Comparison of ENCODE assay signal across 8 cellular contexts in the genomic region with DNA sequence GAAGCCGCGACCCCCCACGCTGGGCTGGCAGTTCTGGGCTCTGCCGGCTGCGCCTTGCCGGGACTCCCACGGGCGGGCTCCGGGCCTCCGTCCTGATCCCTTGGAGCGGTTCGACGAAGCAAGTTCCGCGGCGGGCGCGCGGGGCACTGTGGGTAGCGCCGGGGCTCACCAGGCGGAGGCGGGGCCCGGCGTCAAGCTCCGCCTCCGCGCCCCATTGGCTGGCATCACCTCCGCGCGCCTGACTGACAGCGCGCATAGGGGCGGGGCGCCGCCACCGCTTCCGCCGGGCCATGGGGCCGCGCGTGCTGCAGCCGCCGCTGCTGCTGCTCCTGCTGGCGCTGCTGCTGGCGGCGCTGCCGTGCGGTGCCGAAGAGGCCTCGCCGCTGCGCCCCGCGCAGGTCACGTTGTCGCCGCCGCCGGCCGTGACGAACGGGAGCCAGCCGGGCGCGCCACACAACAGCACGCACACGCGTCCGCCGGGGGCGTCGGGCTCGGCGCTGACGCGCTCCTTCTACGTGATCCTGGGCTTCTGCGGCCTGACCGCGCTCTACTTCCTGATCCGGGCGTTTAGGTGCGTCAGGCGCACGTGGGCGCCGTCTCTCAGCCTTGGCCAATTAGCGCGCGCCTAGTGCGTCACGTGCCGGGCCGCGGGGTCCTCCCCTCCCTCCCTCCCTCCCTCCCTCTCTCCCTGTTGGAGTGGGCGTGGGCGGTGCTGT. TPM values are rescaled to one million over a fixed set of nuclear protein-coding genes. Genes with fewer than 3 reads are reported as not detected.
DNase-seq lines count a peak whose midpoint lies in the region; ATAC-seq and TF ChIP-seq lines count a peak whose summit lies in the region.

FAM174C (plus strand) TSS at position 271 of the 716 bp plus-strand sequence; CDS start at position 291, 20 bp downstream.

- DNase-seq in DMS53 (lab: John Stamatoyannopoulos, UW) (peak; percentile 98), Panc1 (ENCODE audit: low read depth, low spot score) (no peak)
- peak; percentile 96 for DNase-seq in activated T-cell treated with anti-CD3 and anti-CD28 coated beads, Interleukin-2, amount 50 U/mL, for 4 hours
- peak; percentile 96 to 97 for DNase-seq in stimulated activated CD8-positive, alpha-beta memory T cell treated with anti-CD3 and anti-CD28 coated beads, Interleukin-7, amount 100 ng/mL, for 4 hours (ENCODE audit: low read depth in 2 of 2)

- WGBS in esophagus, 2 donors = 0 to 1% methylated on average over 85 to 98 of the region's 98 CpGs

- H3K27ac ChIP-seq in KMS-11 (peak within 1 kb of the TSS; percentile 94), Panc1 (ENCODE audit: low read length) (peak within 1 kb of the TSS; percentile 93), esophagus (ENCODE audit: low read depth in 2 of 2, low read length in 1 of 2) (peak within 1 kb of the TSS; percentile 99), muscle layer of duodenum (ENCODE audit: low read length) (peak within 1 kb of the TSS; percentile 87)

- peaks cover 49% of the 10 kb centered on the region for H3K4me1 Mint-ChIP-seq in activated T-cell treated with anti-CD3 and anti-CD28 coated beads, Interleukin-2, amount 50 U/mL, for 4 hours (ENCODE audit: low read depth)

- H3K36me3 ChIP-seq in KMS-11 (ENCODE audit: insufficient read depth) (peaks cover 25% of the 10 kb centered on the region; the same call in 1 of the 2 replicates), Panc1 (ENCODE audit: control insufficient read depth, insufficient read depth, low read length) (no peaks in the 10 kb centered on the region), esophagus (ENCODE audit: control insufficient read depth in 2 of 2, insufficient read depth in 2 of 2, low read length in 1 of 2) (peaks cover 10 to 61% of the 10 kb centered on the region in 2 donors), muscle layer of duodenum (ENCODE audit: control insufficient read depth in 1 of 2, insufficient read depth in 2 of 2, low read length in 2 of 2) (peaks cover 42 to 46% of the 10 kb centered on the region in 2 donors)

- H3K4me1 ChIP-seq in KMS-11 (ENCODE audit: low read depth, poor library complexity, severe bottlenecking) (peaks cover 20% of the 10 kb centered on the region), Panc1 (ENCODE audit: control insufficient read depth, insufficient read depth, low read length) (peaks cover 25% of the 10 kb centered on the region), esophagus (ENCODE audit: control insufficient read depth in 2 of 2, insufficient read depth in 2 of 2, low read length in 1 of 2) (peaks cover 0 to 39% of the 10 kb centered on the region in 2 donors), muscle layer of duodenum (ENCODE audit: control insufficient read depth in 1 of 2, insufficient read depth in 2 of 2, low read length in 2 of 2) (peaks cover 18 to 57% of the 10 kb centered on the region in 2 donors)

- in situ Hi-C loops in Panc1 (cut with HindIII; ENCODE audit: low pct_unique_long_range_greater_than_20kb, low sequenced_read_pairs) = no loop called here

- no peaks in the 10 kb centered on the region for H4K20me1 ChIP-seq in KMS-11 (ENCODE audit: insufficient read depth)

- intact Hi-C loops in Panc1 (cut with micrococcal nuclease; ENCODE audit: unreplicated experiment) = loop anchor here (10.0 kb wide), 1 partner anchor 99 kb away; no protein-coding TSS in a partner anchor

- peak within 1 kb of the TSS; percentile 100 for H3K4me2 ChIP-seq in KMS-11

- CTCF ChIA-PET in Panc1 (lab: Charles Lee) = interaction anchor here (0.5 kb wide), 1 partner anchor 9 kb away, joined by 8 read pairs; no protein-coding TSS in a partner anchor

- no peak within 1 kb of the TSS for H2AFZ ChIP-seq in KMS-11 (ENCODE audit: low read depth)

- TF ChIP-seq CTCF in KMS-11 (conservative IDR thresholded peaks at IDR 0.05; ENCODE audit: low read depth, low read length) (no peak), Panc1 (IDR thresholded peaks at IDR 0.05) (no peak)

- H3K4me3 ChIP-seq in KMS-11 (IDR thresholded peaks at IDR 0.05; ENCODE audit: insufficient read depth, low read depth, low read length) = no peak within 1 kb of the TSS
- H3K4me3 ChIP-seq in Panc1 (ENCODE audit: low read depth in 2 of 2, low read length in 2 of 2) = peak within 1 kb of the TSS; percentile 62 to 64
- peak within 1 kb of the TSS; percentile 51 to 76 for H3K4me3 ChIP-seq in esophagus (ENCODE audit: low read depth in 1 of 2, low read length in 2 of 2)
- peak within 1 kb of the TSS; percentile 57 to 71 for H3K4me3 ChIP-seq in muscle layer of duodenum (ENCODE audit: low read depth in 1 of 2, low read length in 2 of 2)

- no peaks in the 10 kb centered on the region for H3K27me3 Mint-ChIP-seq in activated T-cell treated with anti-CD3 and anti-CD28 coated beads, Interleukin-2, amount 50 U/mL, for 4 hours (ENCODE audit: low read depth)

- H3K9me3 ChIP-seq in Panc1 (ENCODE audit: control insufficient read depth, insufficient read depth, low read depth, low read length) (no peaks in the 10 kb centered on the region), esophagus (ENCODE audit: control insufficient read depth in 2 of 2, insufficient read depth in 1 of 2, low read depth in 1 of 2, low read length in 1 of 2) (no peaks in the 10 kb centered on the region), muscle layer of duodenum (ENCODE audit: control insufficient read depth in 1 of 2, low read length in 2 of 2) (no peaks in the 10 kb centered on the region)

- peak within 1 kb of the TSS; percentile 89 for H3K4me3 Mint-ChIP-seq in activated T-cell treated with anti-CD3 and anti-CD28 coated beads, Interleukin-2, amount 50 U/mL, for 4 hours

- POLR2A ChIA-PET in Panc1 (lab: Charles Lee) = no interaction called here

- peak within 1 kb of the TSS; percentile 86 for H3K9ac ChIP-seq in KMS-11

- H3K27me3 ChIP-seq in KMS-11 (ENCODE audit: insufficient read depth, low read depth) (no peaks in the 10 kb centered on the region), Panc1 (ENCODE audit: control insufficient read depth, insufficient read depth, low read length) (no peaks in the 10 kb centered on the region), esophagus (ENCODE audit: control insufficient read depth in 1 of 2, insufficient read depth in 2 of 2, low read length in 2 of 2) (no peaks in the 10 kb centered on the region), muscle layer of duodenum (ENCODE audit: low read depth, low read length) (no peaks in the 10 kb centered on the region)

- ATAC-seq in GM21737 (IDR thresholded peaks at IDR 0.05; ENCODE audit: unreplicated experiment) (peak; percentile 62), Panc1 (peak; percentile 87)
- peak; percentile 84 for ATAC-seq in activated T-cell treated with anti-CD3 and anti-CD28 coated beads, Interleukin-2, amount 50 U/mL, for 4 hours

- H3K79me2 ChIP-seq in KMS-11 (ENCODE audit: insufficient read depth, low read depth) = peaks cover 40% of the 10 kb centered on the region

- peaks cover 43% of the 10 kb centered on the region for H3K36me3 Mint-ChIP-seq in activated T-cell treated with anti-CD3 and anti-CD28 coated beads, Interleukin-2, amount 50 U/mL, for 4 hours (ENCODE audit: insufficient read depth)

- BruUV-seq in Panc1 (replicated peaks; lab: Mats Ljungman, UMichigan) = no TSS peak

- no peaks in the 10 kb centered on the region for H3K9me3 Mint-ChIP-seq in activated T-cell treated with anti-CD3 and anti-CD28 coated beads, Interleukin-2, amount 50 U/mL, for 4 hours

RNA-seq across cellular contexts. Expression of gene FAM174C, which starts in this region (rescaled TPM):
- 133 TPM for total RNA-seq in Panc1 (2021; ENCODE audit: unreplicated experiment)
- 204 TPM for polyA plus RNA-seq in Panc1 (2012; ENCODE audit: insufficient read length)
- 100 to 1,000 TPM; 189 to 199 (median 194) TPM for total RNA-seq in activated T-cell treated with anti-CD3 and anti-CD28 coated beads, Interleukin-2, amount 50 U/mL, for 4 hours
- 10 to 100 TPM; 45.8 to 46.7 TPM for polyA plus RNA-seq in esophagus
